ENCODE assay signal across 22 cellular contexts in the genomic region with DNA sequence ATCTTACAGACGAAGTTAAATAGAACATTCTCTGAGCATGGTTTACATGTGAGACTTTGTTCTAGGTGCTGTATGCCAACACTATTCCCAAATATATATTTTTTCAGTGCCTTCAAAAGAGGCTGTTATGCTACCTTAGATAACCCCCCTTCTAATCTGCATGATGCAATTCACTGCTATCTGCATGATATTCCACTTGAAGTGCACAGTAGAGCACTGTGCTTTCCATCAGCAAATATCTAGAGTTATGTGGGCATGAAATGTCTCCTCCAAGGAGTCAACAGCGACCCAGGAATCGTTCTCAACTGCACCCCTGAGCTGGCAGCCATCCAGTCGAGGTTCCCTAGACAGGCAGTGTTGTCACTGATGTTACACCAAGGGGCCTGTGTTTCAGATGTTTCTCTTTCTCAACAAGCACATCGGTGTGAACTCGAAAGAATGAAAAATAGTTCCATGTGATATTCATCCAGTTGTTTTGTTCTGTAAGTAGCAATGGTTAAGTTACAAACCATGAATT.
DNase-seq lines count a peak whose midpoint lies in the region; ATAC-seq and TF ChIP-seq lines count a peak whose summit lies in the region.
"Had no signal": no experiment of that assay in that cellular context is flagged by ENCODE, and none has a peak within 500 bp of the region (broad histone marks: within the 10 kb centered on the region; RNA-seq: fewer than 3 reads in every experiment).

No MANE protein-coding gene starts in this region.

- H4K20me1 ChIP-seq in IMR-90 (ENCODE audit: insufficient read depth, low read length) = no peaks in the 10 kb centered on the region

- no TSS peak for BruUV-seq in IMR-90 (replicated peaks; lab: Mats Ljungman, UMichigan)

- H3K9me3 ChIP-seq in IMR-90 (ENCODE audit: control insufficient read depth, insufficient read depth, low read length) (peaks cover 3% of the 10 kb centered on the region), trophoblast cell (ENCODE audit: insufficient read depth, low read depth, low read length) (no peaks in the 10 kb centered on the region)
- H3K9me3 ChIP-seq: Caco-2 had no signal

- H2AK9ac ChIP-seq in IMR-90 (replicated peaks; ENCODE audit: low read depth, low read length, poor library complexity) = no peak overlapping the region

- H3K18ac ChIP-seq in IMR-90 (ENCODE audit: low read depth, low read length) (peak overlapping the region; percentile 69), trophoblast cell (ENCODE audit: low read length) (no peak overlapping the region)

- 0 out of 2 replicates have a peak overlapping the region, but pooled peaks have one; percentile 2 for H4K5ac ChIP-seq in IMR-90 (ENCODE audit: low read depth, low read length)

- 18% methylated on average over 2 of the region's 6 CpGs; no CpG with 5 or more reads in 1 of the 2 experiments for WGBS in IMR-90 (ENCODE audit: extremely low coverage in 2 of 2, insufficient read length in 1 of 2), 2 experiments
- WGBS in trophoblast cell (ENCODE audit: extremely low coverage, insufficient coverage, insufficient read length) = no CpG with 5 or more reads among the region's 6 CpGs

- peak overlapping the region; percentile 63; the same call in 1 of the 2 replicates for H3K14ac ChIP-seq in IMR-90 (replicated peaks; ENCODE audit: low read depth, low read length)
- H3K14ac ChIP-seq in trophoblast cell (ENCODE audit: low read length) = no peak overlapping the region

- H4K8ac ChIP-seq in IMR-90 (ENCODE audit: low read depth in 2 of 2, low read length in 2 of 2) (peak overlapping the region in 1 of 2 experiments; percentile 13; a peak in 1 of 4 replicates), trophoblast cell (ENCODE audit: low read depth, low read length) (no peak overlapping the region)

- TF ChIP-seq RAD21 in IMR-90 (IDR thresholded peaks at IDR 0.05; ENCODE audit: low read length) = no peak

- H4K91ac ChIP-seq in IMR-90 (ENCODE audit: insufficient read depth, low read depth, low read length) = no peak overlapping the region
- H4K91ac ChIP-seq in trophoblast cell (ENCODE audit: low read depth, low read length) = no peak overlapping the region

- POLR2A ChIA-PET in IMR-90 (lab: Charles Lee; ENCODE audit: unreplicated experiment) = no interaction called here

- H2AK5ac ChIP-seq in IMR-90 (ENCODE audit: low read depth, low read length) (peak overlapping the region; percentile 27; the same call in 1 of the 2 replicates), trophoblast cell (ENCODE audit: low read length) (no peak overlapping the region)

- H2AFZ ChIP-seq in IMR-90 (replicated peaks; ENCODE audit: low read length, poor library complexity) = no peak overlapping the region
- H2AFZ ChIP-seq in trophoblast cell (ENCODE audit: insufficient read depth, low read length, poor library complexity) = no peak overlapping the region
- H2AFZ ChIP-seq: PC-9 had no signal

- dilution Hi-C loops in IMR-90 (cut with HindIII; ENCODE audit: low sequenced_read_pairs, unreplicated experiment) = no loop called here

- H3K27me3 ChIP-seq in IMR-90 (ENCODE audit: control insufficient read depth, insufficient read depth, low read length) (no peaks in the 10 kb centered on the region), trophoblast cell (ENCODE audit: insufficient read depth, low read length) (no peaks in the 10 kb centered on the region)

- H2BK15ac ChIP-seq in IMR-90 (ENCODE audit: low read depth, low read length) = peak overlapping the region; percentile 55; the same call in 1 of the 3 replicates

- H3K4ac ChIP-seq in IMR-90 (ENCODE audit: low read depth, low read length) (peak overlapping the region; percentile 49; the same call in 1 of the 2 replicates), trophoblast cell (ENCODE audit: low read depth, low read length) (no peak overlapping the region)

- no peak overlapping the region for H3K9ac ChIP-seq in IMR-90 (ENCODE audit: low read depth, low read length)
- no peak overlapping the region for H3K9ac ChIP-seq in trophoblast cell (ENCODE audit: low read length)
- H3K9ac ChIP-seq: KMS-11 had no signal

- H3K23ac ChIP-seq in IMR-90 (ENCODE audit: low read depth, low read length) = no peak overlapping the region
- H3K23ac ChIP-seq in trophoblast cell (ENCODE audit: low read length) = peak overlapping the region; percentile 35

- DNase-seq in NCI-H510A treated with DMSO at 0.1 percent for 48 hours (lab: John Stamatoyannopoulos, UW) = peak; percentile 47
- DNase-seq in NCI-H510A (lab: John Stamatoyannopoulos, UW) = no peak
- DNase-seq in IMR-90 = no peak
- DNase-seq in left cardiac atrium = no peak
- DNase-seq in trophoblast cell = no peak
- no peak for DNase-seq in hypothalamus (lab: John Stamatoyannopoulos, UW)
- DNase-seq in anterior cingulate cortex (lab: John Stamatoyannopoulos, UW) = no peak
- DNase-seq: C1 segment of cervical spinal cord; Caco-2; CD8-positive, alpha-beta T cell; MM.1S; NCI-H1417; NCI-H1694; NCI-H2081 treated with DMSO at 0.1 percent for 48 hours; NCI-H524 treated with DMSO at 0.1 percent for 48 hours; NCI-H774; PC-9; SHP77; T-cell had no signal

- H3K79me1 ChIP-seq in IMR-90 (ENCODE audit: low read depth in 1 of 2, low read length in 2 of 2) (peaks cover 12 to 19% of the 10 kb centered on the region in 2 experiments; a peak in 2 of 4 replicates), trophoblast cell (ENCODE audit: low read length) (no peaks in the 10 kb centered on the region)

- no peak for TF ChIP-seq POLR2A in IMR-90 (IDR thresholded peaks at IDR 0.05; ENCODE audit: low read depth, low read length)

- ATAC-seq in IMR-90 (ENCODE audit: low read depth) (no peak), left cardiac atrium (peak; percentile 51 to 74)
- ATAC-seq: A549; CD8-positive, alpha-beta T cell; HCT116; T-cell had no signal

- H2BK5ac ChIP-seq in IMR-90 (ENCODE audit: low read depth, low read length, poor library complexity, severe bottlenecking) (no peak overlapping the region), trophoblast cell (ENCODE audit: low read depth, low read length, poor library complexity) (no peak overlapping the region)

- H3K27ac ChIP-seq in IMR-90 (ENCODE audit: insufficient read depth, low read length) = no peak overlapping the region
- no peak overlapping the region for H3K27ac ChIP-seq in trophoblast cell (ENCODE audit: low read depth, low read length)
- H3K27ac ChIP-seq: KMS-11, PC-9 had no signal

- H2BK20ac ChIP-seq in IMR-90 (ENCODE audit: low read depth, low read length) = 0 out of 2 replicates have a peak overlapping the region, but pooled peaks have one; percentile 55

- no peak overlapping the region for H4K12ac ChIP-seq in trophoblast cell (ENCODE audit: low read depth, low read length)

- CTCF ChIA-PET in IMR-90 (lab: Yijun Ruan, JAX) = no interaction called here

- intact Hi-C loops in IMR-90 (cut with micrococcal nuclease) (no loop called here), left cardiac atrium (cut with DNase I) (no loop called here)

- no peaks in the 10 kb centered on the region for H3K79me2 ChIP-seq in trophoblast cell (ENCODE audit: control insufficient read depth, insufficient read depth, low read length, poor library complexity)

- H3K9me1 ChIP-seq in IMR-90 (ENCODE audit: insufficient read depth, low read length) = 0 out of 2 replicates have a peak, but pooled peaks cover 3% of the 10 kb centered on the region

- no peak overlapping the region for H2BK12ac ChIP-seq in trophoblast cell (ENCODE audit: low read length)

- H3K4me1 ChIP-seq in IMR-90 (ENCODE audit: control insufficient read depth, insufficient read depth, low read length) (peaks cover 3% of the 10 kb centered on the region), trophoblast cell (ENCODE audit: control insufficient read depth in 1 of 2, insufficient read depth in 2 of 2, low read length in 2 of 2) (no peaks in the 10 kb centered on the region)
- H3K4me1 ChIP-seq: Caco-2 had no signal

- H3K36me3 ChIP-seq in IMR-90 (ENCODE audit: control insufficient read depth, insufficient read depth, low read length) (no peaks in the 10 kb centered on the region; the same call in 1 of the 2 replicates), trophoblast cell (ENCODE audit: control insufficient read depth in 1 of 2, insufficient read depth in 2 of 2, low read length in 2 of 2) (no peaks in the 10 kb centered on the region)

- no peak overlapping the region for H3K56ac ChIP-seq in IMR-90 (ENCODE audit: extremely low read depth, insufficient read depth, low read length)

- H3K4me3 ChIP-seq in IMR-90 (ENCODE audit: insufficient read depth, low read depth, low read length) = no peak overlapping the region
- H3K4me3 ChIP-seq in trophoblast cell (ENCODE audit: low read depth, low read length) = no peak overlapping the region
- H3K4me3 ChIP-seq: A549, PC-9 had no signal

- in situ Hi-C loops in IMR-90 (cut with MboI; ENCODE audit: low sequenced_read_pairs) = no loop called here

- TF ChIP-seq CTCF in IMR-90 (conservative IDR thresholded peaks at IDR 0.05; ENCODE audit: low read depth, low read length) = no peak

- H3K4me2 ChIP-seq in IMR-90 (ENCODE audit: low read depth, low read length) = no peak overlapping the region
- H3K4me2 ChIP-seq in trophoblast cell (ENCODE audit: low read length) = no peak overlapping the region
- H3K4me2 ChIP-seq: A549, KMS-11, PC-9 had no signal

- H2BK120ac ChIP-seq in IMR-90 (ENCODE audit: low read depth, low read length) = no peak overlapping the region
- no peak overlapping the region for H2BK120ac ChIP-seq in trophoblast cell (ENCODE audit: insufficient read depth, low read length, poor library complexity)

TF ChIP-seq in IMR-90, 13 proteins besides CTCF, POLR2A, EP300 and RAD21:
- TF ChIP-seq, protein P1, sequence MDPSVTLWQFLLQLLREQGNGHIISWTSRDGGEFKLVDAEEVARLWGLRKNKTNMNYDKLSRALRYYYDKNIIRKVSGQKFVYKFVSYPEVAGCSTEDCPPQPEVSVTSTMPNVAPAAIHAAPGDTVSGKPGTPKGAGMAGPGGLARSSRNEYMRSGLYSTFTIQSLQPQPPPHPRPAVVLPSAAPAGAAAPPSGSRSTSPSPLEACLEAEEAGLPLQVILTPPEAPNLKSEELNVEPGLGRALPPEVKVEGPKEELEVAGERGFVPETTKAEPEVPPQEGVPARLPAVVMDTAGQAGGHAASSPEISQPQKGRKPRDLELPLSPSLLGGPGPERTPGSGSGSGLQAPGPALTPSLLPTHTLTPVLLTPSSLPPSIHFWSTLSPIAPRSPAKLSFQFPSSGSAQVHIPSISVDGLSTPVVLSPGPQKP (IDR thresholded peaks at IDR 0.05; ENCODE audit: borderline replicate concordance, low read depth, low read length) = no peak
- 0 out of 2 replicates have a peak, but pooled peaks have one; percentile 11 for TF ChIP-seq CEBPB (IDR thresholded peaks at IDR 0.05; ENCODE audit: low read depth, low read length)
